In the genomic region with DNA sequence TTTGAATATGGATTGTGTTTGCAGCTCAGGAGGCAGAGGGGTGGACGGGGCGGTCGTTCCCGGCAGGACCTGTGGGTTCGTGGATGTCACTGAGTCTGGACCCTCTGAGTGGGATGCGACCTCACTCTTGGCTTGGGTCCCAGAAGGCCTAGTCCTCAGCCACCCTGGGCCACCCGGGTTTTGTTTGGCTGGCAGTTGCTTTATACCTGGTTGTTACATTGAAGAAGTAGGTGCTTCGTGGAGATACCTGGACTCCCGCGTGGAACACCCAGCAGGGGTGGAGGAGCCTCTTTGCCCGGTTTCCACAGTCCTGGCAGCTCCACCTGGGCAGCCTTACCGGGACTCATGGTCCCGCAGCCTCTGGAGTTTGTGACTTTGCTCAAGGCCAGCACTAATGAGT, we compare ENCODE assay signal across 18 cellular contexts.
DNase-seq lines count a peak whose midpoint lies in the region; ATAC-seq and TF ChIP-seq lines count a peak whose summit lies in the region.
"Had no signal": no experiment of that assay in that cellular context is flagged by ENCODE, and none has a peak within 500 bp of the region (broad histone marks: within the 10 kb centered on the region; RNA-seq: fewer than 3 reads in every experiment).

No MANE protein-coding gene starts in this region.

- H3K27me3 ChIP-seq in right cardiac atrium (ENCODE audit: control insufficient read depth, insufficient read depth) (no peaks in the 10 kb centered on the region), NT2/D1 (ENCODE audit: insufficient read depth, insufficient read length) (peaks cover 70% of the 10 kb centered on the region), osteoblast (ENCODE audit: insufficient read depth, low read length) (no peaks in the 10 kb centered on the region)

- H3K4me3 ChIP-seq in right cardiac atrium (ENCODE audit: low read length), result no peak overlapping the region
- no peak overlapping the region for H3K4me3 ChIP-seq in NT2/D1 (ENCODE audit: insufficient read length, low read depth)
- no peak overlapping the region for H3K4me3 ChIP-seq in osteoblast (ENCODE audit: insufficient read depth, low read length)
- H3K4me3 ChIP-seq: A549, GM23248 had no signal

- no peak overlapping the region for H3K27ac Mint-ChIP-seq in activated T-helper 2 cell treated with anti-CD3 and anti-CD28 coated beads, Interferon-gamma antibody, Interleukin-2, Interleukin-4, amounts not matched to agents 10 μg/mL and 5 μg/mL and 100 μg/mL, durations not matched to agents 14 hours and 24 hours and 36 hours
- H3K27ac Mint-ChIP-seq in chondrocyte (ENCODE audit: unreplicated experiment), result no peak overlapping the region
- H3K27ac Mint-ChIP-seq: CD14-positive monocyte; CD4-positive, alpha-beta T cell; H9 had no signal

- no peaks in the 10 kb centered on the region for H3K36me3 ChIP-seq in NT2/D1 (ENCODE audit: insufficient read depth, insufficient read length, low read length)
- no peaks in the 10 kb centered on the region for H3K36me3 ChIP-seq in osteoblast (ENCODE audit: insufficient read depth, low read length)

- H3K36me3 Mint-ChIP-seq in activated T-helper 2 cell treated with anti-CD3 and anti-CD28 coated beads, Interferon-gamma antibody, Interleukin-2, Interleukin-4, amounts not matched to agents 10 μg/mL and 5 μg/mL and 100 μg/mL, durations not matched to agents 14 hours and 24 hours and 36 hours (ENCODE audit: low read depth), result no peaks in the 10 kb centered on the region
- H3K36me3 Mint-ChIP-seq in chondrocyte (ENCODE audit: low read depth), result no peaks in the 10 kb centered on the region
- H3K36me3 Mint-ChIP-seq: CD14-positive monocyte had no signal

- intact Hi-C loops in left ventricle myocardium superior (cut with micrococcal nuclease) (no loop called here), right cardiac atrium (cut with DNase I) (no loop called here)
- intact Hi-C loops in activated T-helper 2 cell treated with anti-CD3 and anti-CD28 coated beads, Interferon-gamma antibody, Interleukin-2, Interleukin-4, amounts not matched to agents 10 μg/mL and 5 μg/mL and 100 μg/mL, durations not matched to agents 14 hours and 24 hours and 36 hours (cut with micrococcal nuclease), result no loop called here

- no peaks in the 10 kb centered on the region for H3K79me2 ChIP-seq in osteoblast (ENCODE audit: insufficient read depth, low read length)

- no peaks in the 10 kb centered on the region for H4K20me1 ChIP-seq in osteoblast (ENCODE audit: insufficient read depth, low read length)

- no peaks in the 10 kb centered on the region for H3K27me3 Mint-ChIP-seq in activated T-helper 2 cell treated with anti-CD3 and anti-CD28 coated beads, Interferon-gamma antibody, Interleukin-2, Interleukin-4, amounts not matched to agents 10 μg/mL and 5 μg/mL and 100 μg/mL, durations not matched to agents 14 hours and 24 hours and 36 hours (ENCODE audit: low read depth)
- peaks cover 6% of the 10 kb centered on the region for H3K27me3 Mint-ChIP-seq in chondrocyte (ENCODE audit: low read depth)
- H3K27me3 Mint-ChIP-seq: CD4-positive, alpha-beta T cell had no signal

- no peaks in the 10 kb centered on the region for H3K4me1 Mint-ChIP-seq in activated T-helper 2 cell treated with anti-CD3 and anti-CD28 coated beads, Interferon-gamma antibody, Interleukin-2, Interleukin-4, amounts not matched to agents 10 μg/mL and 5 μg/mL and 100 μg/mL, durations not matched to agents 14 hours and 24 hours and 36 hours (ENCODE audit: low read depth)
- H3K4me1 Mint-ChIP-seq in chondrocyte (ENCODE audit: low read depth), result peaks cover 5% of the 10 kb centered on the region
- H3K4me1 Mint-ChIP-seq: CD14-positive monocyte had no signal

- TF ChIP-seq CTCF in osteoblast (IDR thresholded peaks at IDR 0.05; ENCODE audit: extremely low read depth, low read depth, low read length) (no peak), chondrocyte (IDR thresholded peaks at IDR 0.05) (no peak)

- peak overlapping the region; percentile 28 for H3K9ac ChIP-seq in NT2/D1 (ENCODE audit: insufficient read length, low read depth)
- H3K9ac ChIP-seq: GM23248 had no signal

- 76% methylated on average over 13 of the region's 13 CpGs for WGBS in right cardiac atrium

- H3K4me3 Mint-ChIP-seq in activated T-helper 2 cell treated with anti-CD3 and anti-CD28 coated beads, Interferon-gamma antibody, Interleukin-2, Interleukin-4, amounts not matched to agents 10 μg/mL and 5 μg/mL and 100 μg/mL, durations not matched to agents 14 hours and 24 hours and 36 hours (ENCODE audit: low read depth), result no peak overlapping the region
- H3K4me3 Mint-ChIP-seq in chondrocyte (ENCODE audit: unreplicated experiment), result no peak overlapping the region
- H3K4me3 Mint-ChIP-seq: CD14-positive monocyte; CD4-positive, alpha-beta T cell; H9 had no signal

- H3K27ac ChIP-seq in right cardiac atrium (ENCODE audit: low read length) (no peak overlapping the region), osteoblast (ENCODE audit: low read depth, low read length) (no peak overlapping the region)
- H3K27ac ChIP-seq: A549, GM23248 had no signal

- no peak for ATAC-seq in left ventricle myocardium superior
- ATAC-seq in right cardiac atrium, result no peak
- ATAC-seq: A549, HCT116 had no signal

- no peak overlapping the region for H3K4me2 ChIP-seq in osteoblast (ENCODE audit: insufficient read depth, low read length)
- H3K4me2 ChIP-seq: A549 had no signal

- no peaks in the 10 kb centered on the region for H3K9me3 ChIP-seq in right cardiac atrium (ENCODE audit: control insufficient read depth, low read length)
- no peaks in the 10 kb centered on the region for H3K9me3 ChIP-seq in NT2/D1 (ENCODE audit: insufficient read depth, low read length)
- H3K9me3 ChIP-seq in osteoblast (ENCODE audit: low read depth, low read length), result no peaks in the 10 kb centered on the region
- H3K9me3 ChIP-seq: A549 had no signal

- no peaks in the 10 kb centered on the region for H3K9me3 Mint-ChIP-seq in activated T-helper 2 cell treated with anti-CD3 and anti-CD28 coated beads, Interferon-gamma antibody, Interleukin-2, Interleukin-4, amounts not matched to agents 10 μg/mL and 5 μg/mL and 100 μg/mL, durations not matched to agents 14 hours and 24 hours and 36 hours
- no peaks in the 10 kb centered on the region for H3K9me3 Mint-ChIP-seq in chondrocyte (ENCODE audit: low read depth)
- H3K9me3 Mint-ChIP-seq: CD4-positive, alpha-beta T cell; H9 had no signal

- H3K4me1 ChIP-seq in right cardiac atrium (ENCODE audit: control insufficient read depth, insufficient read depth, low read length), result no peaks in the 10 kb centered on the region
- peaks cover 18% of the 10 kb centered on the region for H3K4me1 ChIP-seq in NT2/D1 (ENCODE audit: insufficient read depth, insufficient read length)
- H3K4me1 ChIP-seq in osteoblast (ENCODE audit: insufficient read depth, low read length), result no peaks in the 10 kb centered on the region
- H3K4me1 ChIP-seq: A549 had no signal

- H2AFZ ChIP-seq in osteoblast (ENCODE audit: low read length), result no peak overlapping the region
- H2AFZ ChIP-seq: GM23248 had no signal

- DNase-seq in left ventricle myocardium superior, result peak; percentile 10
- no peak for DNase-seq in right cardiac atrium
- DNase-seq in NT2/D1 (ENCODE audit: low read depth, low spot score), result no peak
- DNase-seq in osteoblast (ENCODE audit: insufficient read length, low spot score, missing footprints), result peak; percentile 80
- no peak for DNase-seq in activated naive CD4-positive, alpha-beta T cell (lab: John Stamatoyannopoulos, UW)
- DNase-seq in activated T-helper 2 cell treated with anti-CD3 and anti-CD28 coated beads, Interferon-gamma antibody, Interleukin-2, Interleukin-4, amounts not matched to agents 10 μg/mL and 5 μg/mL and 100 μg/mL, durations not matched to agents 14 hours and 24 hours and 36 hours (ENCODE audit: low spot score), result no peak
- no peak for DNase-seq in chondrocyte (ENCODE audit: low spot score)
- DNase-seq: 8988T; Calu3; CD4-positive, alpha-beta T cell; DMS53; DMS79 treated with DMSO at 0.1 percent for 48 hours; GF-D8; GM23248; H9 had no signal

Comparison
In these comparisons a context has a peak if more than half of its experiments do, and no peak if none do; other contexts are left out.
1. DNase-seq: peak in left ventricle myocardium superior (single experiment) and osteoblast (single experiment); none in right cardiac atrium (0 of 3), NT2/D1 (single experiment), activated naive CD4-positive, alpha-beta T cell (0 of 4), activated T-helper 2 cell treated with anti-CD3 and anti-CD28 coated beads, Interferon-gamma antibody, Interleukin-2, Interleukin-4, amounts not matched to agents 10 μg/mL and 5 μg/mL and 100 μg/mL, durations not matched to agents 14 hours and 24 hours and 36 hours (single experiment) and chondrocyte (single experiment).